1 cellular context compared by ENCODE assay signal in the genomic region with DNA sequence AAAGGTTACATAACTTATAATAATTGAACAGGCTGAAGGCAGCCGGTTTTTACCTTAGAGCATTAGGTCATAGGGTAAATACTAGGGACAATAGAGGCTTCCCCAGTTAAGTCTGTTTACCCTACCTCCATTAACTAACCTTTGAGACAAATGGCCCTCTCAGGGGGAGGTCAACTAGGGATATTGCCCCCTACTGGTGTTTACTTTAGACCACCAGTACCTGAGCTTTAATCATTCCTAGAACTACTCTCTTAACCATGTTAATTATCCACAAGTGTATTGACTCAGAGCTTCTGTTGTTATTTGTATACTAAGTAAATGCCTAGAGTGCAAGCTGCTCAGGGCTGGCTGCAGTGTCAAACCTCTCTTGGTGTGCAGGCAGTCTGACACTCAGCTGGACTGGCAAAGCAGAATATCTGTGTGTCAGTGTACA.
TF ChIP-seq lines count a peak whose summit lies in the region.
"Not testable (repeated sequence)": the region's sequence is repeated elsewhere in the genome, so short reads cannot be mapped to it uniquely, and the experiment has no call there.

No MANE protein-coding gene starts in this region.

TF ChIP-seq in HepG2, 621 proteins besides CTCF, POLR2A, EP300 and RAD21 (continued from another document and continues in another):
- TF ChIP-seq, protein P1, sequence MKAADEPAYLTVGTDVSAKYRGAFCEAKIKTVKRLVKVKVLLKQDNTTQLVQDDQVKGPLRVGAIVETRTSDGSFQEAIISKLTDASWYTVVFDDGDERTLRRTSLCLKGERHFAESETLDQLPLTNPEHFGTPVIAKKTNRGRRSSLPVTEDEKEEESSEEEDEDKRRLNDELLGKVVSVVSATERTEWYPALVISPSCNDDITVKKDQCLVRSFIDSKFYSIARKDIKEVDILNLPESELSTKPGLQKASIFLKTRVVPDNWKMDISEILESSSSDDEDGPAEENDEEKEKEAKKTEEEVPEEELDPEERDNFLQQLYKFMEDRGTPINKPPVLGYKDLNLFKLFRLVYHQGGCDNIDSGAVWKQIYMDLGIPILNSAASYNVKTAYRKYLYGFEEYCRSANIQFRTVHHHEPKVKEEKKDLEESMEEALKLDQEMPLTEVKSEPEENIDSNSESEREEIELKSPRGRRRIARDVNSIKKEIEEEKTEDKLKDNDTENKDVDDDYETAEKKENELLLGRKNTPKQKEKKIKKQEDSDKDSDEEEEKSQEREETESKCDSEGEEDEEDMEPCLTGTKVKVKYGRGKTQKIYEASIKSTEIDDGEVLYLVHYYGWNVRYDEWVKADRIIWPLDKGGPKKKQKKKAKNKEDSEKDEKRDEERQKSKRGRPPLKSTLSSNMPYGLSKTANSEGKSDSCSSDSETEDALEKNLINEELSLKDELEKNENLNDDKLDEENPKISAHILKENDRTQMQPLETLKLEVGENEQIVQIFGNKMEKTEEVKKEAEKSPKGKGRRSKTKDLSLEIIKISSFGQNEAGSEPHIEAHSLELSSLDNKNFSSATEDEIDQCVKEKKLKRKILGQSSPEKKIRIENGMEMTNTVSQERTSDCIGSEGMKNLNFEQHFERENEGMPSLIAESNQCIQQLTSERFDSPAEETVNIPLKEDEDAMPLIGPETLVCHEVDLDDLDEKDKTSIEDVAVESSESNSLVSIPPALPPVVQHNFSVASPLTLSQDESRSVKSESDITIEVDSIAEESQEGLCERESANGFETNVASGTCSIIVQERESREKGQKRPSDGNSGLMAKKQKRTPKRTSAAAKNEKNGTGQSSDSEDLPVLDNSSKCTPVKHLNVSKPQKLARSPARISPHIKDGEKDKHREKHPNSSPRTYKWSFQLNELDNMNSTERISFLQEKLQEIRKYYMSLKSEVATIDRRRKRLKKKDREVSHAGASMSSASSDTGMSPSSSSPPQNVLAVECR (CRISPR knock-in tag; IDR thresholded peaks at IDR 0.05; ENCODE audit: borderline replicate concordance) = peak; percentile 37
- 0 out of 2 replicates have a peak, but pooled peaks have one; percentile 68 for TF ChIP-seq ZSCAN9 (CRISPR knock-in tag; IDR thresholded peaks at IDR 0.05; ENCODE audit: borderline replicate concordance)
- TF ChIP-seq SNAPC2 (CRISPR knock-in tag; IDR thresholded peaks at IDR 0.05) = 0 out of 2 replicates have a peak, but pooled peaks have one; percentile 37
- TF ChIP-seq TOPORS (CRISPR knock-in tag; IDR thresholded peaks at IDR 0.05) = peak; percentile 61; the same call in 1 of the 2 replicates
- TF ChIP-seq ZNF205 (CRISPR knock-in tag; IDR thresholded peaks at IDR 0.05) = peak; percentile 93
- peak; percentile 78; the same call in 1 of the 2 replicates for TF ChIP-seq NFIC (IDR thresholded peaks at IDR 0.05; ENCODE audit: low read length)
- 0 out of 2 replicates have a peak, but pooled peaks have one; percentile 25 for TF ChIP-seq ZNF792 (CRISPR knock-in tag; IDR thresholded peaks at IDR 0.05)
- TF ChIP-seq, protein P2, sequence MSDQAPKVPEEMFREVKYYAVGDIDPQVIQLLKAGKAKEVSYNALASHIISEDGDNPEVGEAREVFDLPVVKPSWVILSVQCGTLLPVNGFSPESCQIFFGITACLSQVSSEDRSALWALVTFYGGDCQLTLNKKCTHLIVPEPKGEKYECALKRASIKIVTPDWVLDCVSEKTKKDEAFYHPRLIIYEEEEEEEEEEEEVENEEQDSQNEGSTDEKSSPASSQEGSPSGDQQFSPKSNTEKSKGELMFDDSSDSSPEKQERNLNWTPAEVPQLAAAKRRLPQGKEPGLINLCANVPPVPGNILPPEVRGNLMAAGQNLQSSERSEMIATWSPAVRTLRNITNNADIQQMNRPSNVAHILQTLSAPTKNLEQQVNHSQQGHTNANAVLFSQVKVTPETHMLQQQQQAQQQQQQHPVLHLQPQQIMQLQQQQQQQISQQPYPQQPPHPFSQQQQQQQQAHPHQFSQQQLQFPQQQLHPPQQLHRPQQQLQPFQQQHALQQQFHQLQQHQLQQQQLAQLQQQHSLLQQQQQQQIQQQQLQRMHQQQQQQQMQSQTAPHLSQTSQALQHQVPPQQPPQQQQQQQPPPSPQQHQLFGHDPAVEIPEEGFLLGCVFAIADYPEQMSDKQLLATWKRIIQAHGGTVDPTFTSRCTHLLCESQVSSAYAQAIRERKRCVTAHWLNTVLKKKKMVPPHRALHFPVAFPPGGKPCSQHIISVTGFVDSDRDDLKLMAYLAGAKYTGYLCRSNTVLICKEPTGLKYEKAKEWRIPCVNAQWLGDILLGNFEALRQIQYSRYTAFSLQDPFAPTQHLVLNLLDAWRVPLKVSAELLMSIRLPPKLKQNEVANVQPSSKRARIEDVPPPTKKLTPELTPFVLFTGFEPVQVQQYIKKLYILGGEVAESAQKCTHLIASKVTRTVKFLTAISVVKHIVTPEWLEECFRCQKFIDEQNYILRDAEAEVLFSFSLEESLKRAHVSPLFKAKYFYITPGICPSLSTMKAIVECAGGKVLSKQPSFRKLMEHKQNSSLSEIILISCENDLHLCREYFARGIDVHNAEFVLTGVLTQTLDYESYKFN (CRISPR knock-in tag; conservative IDR thresholded peaks at IDR 0.05) = peak; percentile 86
- peak; percentile 34 for TF ChIP-seq ZEB1 (IDR thresholded peaks at IDR 0.05; ENCODE audit: insufficient replicate concordance, low read depth)
- peak; percentile 83 for TF ChIP-seq CREM (IDR thresholded peaks at IDR 0.05)
- TF ChIP-seq CREM (CRISPR knock-in tag; IDR thresholded peaks at IDR 0.05); CREB1 (IDR thresholded peaks at IDR 0.05): not testable (repeated sequence)
- peak; percentile 74; the same call in 1 of the 2 replicates for TF ChIP-seq SP5 (CRISPR knock-in tag; IDR thresholded peaks at IDR 0.05; ENCODE audit: borderline replicate concordance, low read depth)
- TF ChIP-seq SAP130 (CRISPR knock-in tag; IDR thresholded peaks at IDR 0.05; ENCODE audit: low read depth) = peak; percentile 49
- peak; percentile 82; the same call in 1 of the 2 replicates for TF ChIP-seq NCOR1 (IDR thresholded peaks at IDR 0.05; ENCODE audit: borderline replicate concordance, low read length)
- TF ChIP-seq NR2F6 (IDR thresholded peaks at IDR 0.05) = peak; percentile 88
- TF ChIP-seq NR2F6 (CRISPR knock-in tag; IDR thresholded peaks at IDR 0.05) = peak; percentile 79
- TF ChIP-seq, protein P3, sequence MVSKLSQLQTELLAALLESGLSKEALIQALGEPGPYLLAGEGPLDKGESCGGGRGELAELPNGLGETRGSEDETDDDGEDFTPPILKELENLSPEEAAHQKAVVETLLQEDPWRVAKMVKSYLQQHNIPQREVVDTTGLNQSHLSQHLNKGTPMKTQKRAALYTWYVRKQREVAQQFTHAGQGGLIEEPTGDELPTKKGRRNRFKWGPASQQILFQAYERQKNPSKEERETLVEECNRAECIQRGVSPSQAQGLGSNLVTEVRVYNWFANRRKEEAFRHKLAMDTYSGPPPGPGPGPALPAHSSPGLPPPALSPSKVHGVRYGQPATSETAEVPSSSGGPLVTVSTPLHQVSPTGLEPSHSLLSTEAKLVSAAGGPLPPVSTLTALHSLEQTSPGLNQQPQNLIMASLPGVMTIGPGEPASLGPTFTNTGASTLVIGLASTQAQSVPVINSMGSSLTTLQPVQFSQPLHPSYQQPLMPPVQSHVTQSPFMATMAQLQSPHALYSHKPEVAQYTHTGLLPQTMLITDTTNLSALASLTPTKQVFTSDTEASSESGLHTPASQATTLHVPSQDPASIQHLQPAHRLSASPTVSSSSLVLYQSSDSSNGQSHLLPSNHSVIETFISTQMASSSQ (IDR thresholded peaks at IDR 0.05; ENCODE audit: low read depth) = peak; percentile 74
- TF ChIP-seq, protein P3 (CRISPR knock-in tag; IDR thresholded peaks at IDR 0.05; ENCODE audit: borderline replicate concordance) = peak; percentile 58; the same call in 1 of the 2 replicates
- TF ChIP-seq ATF7 (IDR thresholded peaks at IDR 0.05) = peak; percentile 68
- peak; percentile 73; the same call in 1 of the 2 replicates for TF ChIP-seq ATF7 (CRISPR knock-in tag; IDR thresholded peaks at IDR 0.05)
- peak; percentile 89 for TF ChIP-seq FOXA1 (IDR thresholded peaks at IDR 0.05)
- peak; percentile 82 for TF ChIP-seq FOXA1 (CRISPR knock-in tag; IDR thresholded peaks at IDR 0.05)
- peak; percentile 33; the same call in 1 of the 2 replicates for TF ChIP-seq ZNF331 (CRISPR knock-in tag; IDR thresholded peaks at IDR 0.05)
- TF ChIP-seq CREB1 (CRISPR knock-in tag; IDR thresholded peaks at IDR 0.05) = peak; percentile 53
- TF ChIP-seq FOXO1 (CRISPR knock-in tag; IDR thresholded peaks at IDR 0.05) = peak; percentile 57; the same call in 1 of the 2 replicates
- TF ChIP-seq, protein P4, sequence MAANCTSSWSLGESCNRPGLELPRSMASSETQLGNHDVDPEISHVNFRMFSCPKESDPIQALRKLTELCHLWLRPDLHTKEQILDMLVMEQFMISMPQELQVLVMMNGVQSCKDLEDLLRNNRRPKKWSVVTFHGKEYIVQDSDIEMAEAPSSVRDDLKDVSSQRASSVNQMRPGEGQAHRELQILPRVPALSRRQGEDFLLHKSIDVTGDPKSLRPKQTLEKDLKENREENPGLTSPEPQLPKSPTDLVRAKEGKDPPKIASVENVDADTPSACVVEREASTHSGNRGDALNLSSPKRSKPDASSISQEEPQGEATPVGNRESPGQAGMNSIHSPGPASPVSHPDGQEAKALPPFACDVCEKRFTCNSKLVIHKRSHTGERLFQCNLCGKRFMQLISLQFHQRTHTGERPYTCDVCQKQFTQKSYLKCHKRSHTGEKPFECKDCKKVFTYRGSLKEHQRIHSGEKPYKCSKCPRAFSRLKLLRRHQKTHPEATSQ (CRISPR knock-in tag; IDR thresholded peaks at IDR 0.05; ENCODE audit: borderline replicate concordance) = peak; percentile 73; the same call in 1 of the 2 replicates
- peak; percentile 31; the same call in 1 of the 2 replicates for TF ChIP-seq ELF3 (CRISPR knock-in tag; IDR thresholded peaks at IDR 0.05)
- TF ChIP-seq NR2F2 (IDR thresholded peaks at IDR 0.05; ENCODE audit: borderline replicate concordance, low read depth) = peak; percentile 87
- TF ChIP-seq, protein P5, sequence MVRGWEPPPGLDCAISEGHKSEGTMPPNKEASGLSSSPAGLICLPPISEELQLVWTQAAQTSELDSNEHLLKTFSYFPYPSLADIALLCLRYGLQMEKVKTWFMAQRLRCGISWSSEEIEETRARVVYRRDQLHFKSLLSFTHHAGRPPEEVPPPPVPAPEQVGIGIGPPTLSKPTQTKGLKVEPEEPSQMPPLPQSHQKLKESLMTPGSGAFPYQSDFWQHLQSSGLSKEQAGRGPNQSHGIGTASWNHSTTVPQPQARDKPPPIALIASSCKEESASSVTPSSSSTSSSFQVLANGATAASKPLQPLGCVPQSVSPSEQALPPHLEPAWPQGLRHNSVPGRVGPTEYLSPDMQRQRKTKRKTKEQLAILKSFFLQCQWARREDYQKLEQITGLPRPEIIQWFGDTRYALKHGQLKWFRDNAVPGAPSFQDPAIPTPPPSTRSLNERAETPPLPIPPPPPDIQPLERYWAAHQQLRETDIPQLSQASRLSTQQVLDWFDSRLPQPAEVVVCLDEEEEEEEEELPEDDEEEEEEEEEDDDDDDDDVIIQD (CRISPR knock-in tag; IDR thresholded peaks at IDR 0.05; ENCODE audit: low read depth) = peak; percentile 72; the same call in 1 of the 2 replicates
- TF ChIP-seq FOXP1 (IDR thresholded peaks at IDR 0.05) = peak; percentile 91
- peak; percentile 98 for TF ChIP-seq FOXP1 (CRISPR knock-in tag; IDR thresholded peaks at IDR 0.05)
- TF ChIP-seq ZMYM4 (CRISPR knock-in tag; IDR thresholded peaks at IDR 0.05) = peak; percentile 71
- TF ChIP-seq GATAD1 (CRISPR knock-in tag; IDR thresholded peaks at IDR 0.05) = 0 out of 2 replicates have a peak, but pooled peaks have one; percentile 31
- peak; percentile 31 for TF ChIP-seq ASH2L (IDR thresholded peaks at IDR 0.05; ENCODE audit: insufficient read length, low read depth, low read length)
- TF ChIP-seq KAT8 (CRISPR knock-in tag; IDR thresholded peaks at IDR 0.05) = peak; percentile 61
- TF ChIP-seq, protein P6, sequence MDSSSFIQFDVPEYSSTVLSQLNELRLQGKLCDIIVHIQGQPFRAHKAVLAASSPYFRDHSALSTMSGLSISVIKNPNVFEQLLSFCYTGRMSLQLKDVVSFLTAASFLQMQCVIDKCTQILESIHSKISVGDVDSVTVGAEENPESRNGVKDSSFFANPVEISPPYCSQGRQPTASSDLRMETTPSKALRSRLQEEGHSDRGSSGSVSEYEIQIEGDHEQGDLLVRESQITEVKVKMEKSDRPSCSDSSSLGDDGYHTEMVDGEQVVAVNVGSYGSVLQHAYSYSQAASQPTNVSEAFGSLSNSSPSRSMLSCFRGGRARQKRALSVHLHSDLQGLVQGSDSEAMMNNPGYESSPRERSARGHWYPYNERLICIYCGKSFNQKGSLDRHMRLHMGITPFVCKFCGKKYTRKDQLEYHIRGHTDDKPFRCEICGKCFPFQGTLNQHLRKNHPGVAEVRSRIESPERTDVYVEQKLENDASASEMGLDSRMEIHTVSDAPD (CRISPR knock-in tag; IDR thresholded peaks at IDR 0.05) = peak; percentile 52; the same call in 1 of the 2 replicates
- peak; percentile 86 for TF ChIP-seq PITX1 (CRISPR knock-in tag; IDR thresholded peaks at IDR 0.05)
